2 cellular contexts compared by ENCODE assay signal in the genomic region with DNA sequence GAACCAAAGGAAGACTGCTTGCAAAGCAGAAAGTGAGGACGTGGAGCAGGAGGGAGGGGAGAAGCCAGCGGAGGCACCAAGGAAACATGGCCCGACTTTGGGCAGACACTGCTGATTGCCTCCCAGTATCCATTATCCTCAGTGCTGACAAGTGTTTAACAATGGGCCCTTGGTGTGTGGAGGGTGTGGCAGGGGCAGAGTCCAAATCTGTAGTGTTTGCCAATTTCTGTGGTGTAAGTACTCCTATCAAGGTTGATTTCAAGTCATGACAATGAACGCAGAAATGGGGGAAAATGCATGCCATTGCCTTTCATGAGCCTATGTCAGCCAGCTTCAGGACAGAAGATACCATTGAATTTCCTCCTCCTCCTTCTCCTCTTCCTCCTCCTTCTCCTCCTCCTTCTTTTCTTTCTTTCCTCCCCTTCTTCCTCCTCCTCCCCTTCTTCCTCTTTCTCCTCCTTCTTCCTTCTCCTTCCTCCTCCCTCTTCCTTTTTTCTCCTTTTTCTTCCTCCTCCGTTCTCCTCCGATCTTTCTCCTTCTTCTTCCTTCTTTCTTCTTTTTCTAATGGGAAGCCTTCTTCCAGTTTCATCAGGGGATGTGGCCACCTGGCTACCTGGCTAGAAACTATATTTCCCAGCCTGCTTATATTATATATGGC.
A peak's percentile ranks its signal among the peaks of the same experiment; 100 is the strongest.
TF ChIP-seq lines count a peak whose summit lies in the region.

No MANE protein-coding gene starts in this region.

TF ChIP-seq in HEK293, 187 proteins besides CTCF, POLR2A, EP300 and RAD21 (continued from another document):
- TF ChIP-seq, protein P1, sequence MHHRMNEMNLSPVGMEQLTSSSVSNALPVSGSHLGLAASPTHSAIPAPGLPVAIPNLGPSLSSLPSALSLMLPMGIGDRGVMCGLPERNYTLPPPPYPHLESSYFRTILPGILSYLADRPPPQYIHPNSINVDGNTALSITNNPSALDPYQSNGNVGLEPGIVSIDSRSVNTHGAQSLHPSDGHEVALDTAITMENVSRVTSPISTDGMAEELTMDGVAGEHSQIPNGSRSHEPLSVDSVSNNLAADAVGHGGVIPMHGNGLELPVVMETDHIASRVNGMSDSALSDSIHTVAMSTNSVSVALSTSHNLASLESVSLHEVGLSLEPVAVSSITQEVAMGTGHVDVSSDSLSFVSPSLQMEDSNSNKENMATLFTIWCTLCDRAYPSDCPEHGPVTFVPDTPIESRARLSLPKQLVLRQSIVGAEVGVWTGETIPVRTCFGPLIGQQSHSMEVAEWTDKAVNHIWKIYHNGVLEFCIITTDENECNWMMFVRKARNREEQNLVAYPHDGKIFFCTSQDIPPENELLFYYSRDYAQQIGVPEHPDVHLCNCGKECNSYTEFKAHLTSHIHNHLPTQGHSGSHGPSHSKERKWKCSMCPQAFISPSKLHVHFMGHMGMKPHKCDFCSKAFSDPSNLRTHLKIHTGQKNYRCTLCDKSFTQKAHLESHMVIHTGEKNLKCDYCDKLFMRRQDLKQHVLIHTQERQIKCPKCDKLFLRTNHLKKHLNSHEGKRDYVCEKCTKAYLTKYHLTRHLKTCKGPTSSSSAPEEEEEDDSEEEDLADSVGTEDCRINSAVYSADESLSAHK (tag by site-specific recombination; IDR thresholded peaks at IDR 0.05): no peak
- TF ChIP-seq ZNF335 (tag by site-specific recombination; conservative IDR thresholded peaks at IDR 0.05) (no peak), ZNF366 (tag by site-specific recombination; conservative IDR thresholded peaks at IDR 0.05) (peak; percentile 72)

TF ChIP-seq in SK-N-SH, 30 proteins besides CTCF, POLR2A, EP300 and RAD21 (continued from another document):
- TF ChIP-seq, protein P2, sequence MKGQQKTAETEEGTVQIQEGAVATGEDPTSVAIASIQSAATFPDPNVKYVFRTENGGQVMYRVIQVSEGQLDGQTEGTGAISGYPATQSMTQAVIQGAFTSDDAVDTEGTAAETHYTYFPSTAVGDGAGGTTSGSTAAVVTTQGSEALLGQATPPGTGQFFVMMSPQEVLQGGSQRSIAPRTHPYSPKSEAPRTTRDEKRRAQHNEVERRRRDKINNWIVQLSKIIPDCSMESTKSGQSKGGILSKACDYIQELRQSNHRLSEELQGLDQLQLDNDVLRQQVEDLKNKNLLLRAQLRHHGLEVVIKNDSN (IDR thresholded peaks at IDR 0.05; ENCODE audit: borderline replicate concordance, low read depth): no peak
- no peak for TF ChIP-seq JUND (IDR thresholded peaks at IDR 0.05)
- no peak for TF ChIP-seq POLR2AphosphoS5 (IDR thresholded peaks at IDR 0.05; ENCODE audit: low read depth, low read length)
- TF ChIP-seq FOSL2 (IDR thresholded peaks at IDR 0.05; ENCODE audit: borderline replicate concordance, low read depth): no peak
- no peak for TF ChIP-seq SIN3A (IDR thresholded peaks at IDR 0.05; ENCODE audit: borderline replicate concordance, low read depth, low read length)
- TF ChIP-seq RFX5 (IDR thresholded peaks at IDR 0.05; ENCODE audit: low read length): no peak
- TF ChIP-seq FOXJ3 (CRISPR knock-in tag; IDR thresholded peaks at IDR 0.05): no peak
- no peak for TF ChIP-seq CHD2 (IDR thresholded peaks at IDR 0.05; ENCODE audit: low read length, partially characterized antibody)
- TF ChIP-seq YY1 (IDR thresholded peaks at IDR 0.05; ENCODE audit: low read depth): no peak
- TF ChIP-seq FOXM1 (IDR thresholded peaks at IDR 0.05; ENCODE audit: low read depth): no peak
- no peak for TF ChIP-seq MEF2A (IDR thresholded peaks at IDR 0.05; ENCODE audit: borderline replicate concordance, low read depth)
